13 cellular contexts compared by ENCODE assay signal in genomic region chr3:16318216-16318615, GRCh38. TPM values are rescaled to one million over a fixed set of nuclear protein-coding genes. Genes with fewer than 3 reads are reported as not detected.
DNase-seq lines count a peak whose midpoint lies in the region; ATAC-seq and TF ChIP-seq lines count a peak whose summit lies in the region.
"Had no signal": no experiment of that assay in that cellular context is flagged by ENCODE, and none has a peak within 500 bp of the region (broad histone marks: within the 10 kb centered on the region; RNA-seq: fewer than 3 reads in every experiment).

No MANE protein-coding gene starts in this region.

- peaks cover 72% of the 10 kb centered on the region for H3K4me1 ChIP-seq in CD4-positive, CD25-positive, alpha-beta regulatory T cell (ENCODE audit: control insufficient read depth, insufficient read depth, low read length, poor library complexity, severe bottlenecking)
- H3K4me1 ChIP-seq in SJCRH30, result peaks cover 3% of the 10 kb centered on the region; the same call in 1 of the 2 replicates

- TF ChIP-seq CTCF in AG04449 (IDR thresholded peaks at IDR 0.05; ENCODE audit: insufficient read depth, low read length, missing control alignments), result no peak

- H3K4me3 ChIP-seq in AG04449 (ENCODE audit: low read depth, low read length), result no peak overlapping the region
- H3K4me3 ChIP-seq in CD4-positive, CD25-positive, alpha-beta regulatory T cell (ENCODE audit: low read depth, low read length), result no peak overlapping the region
- H3K4me3 ChIP-seq in SJCRH30, result no peak overlapping the region
- H3K4me3 ChIP-seq: dorsolateral prefrontal cortex had no signal

- no peaks in the 10 kb centered on the region for H3K9me3 ChIP-seq in CD4-positive, CD25-positive, alpha-beta regulatory T cell (ENCODE audit: control insufficient read depth in 2 of 2, low read length in 2 of 2)
- H3K9me3 ChIP-seq in SJCRH30 (replicated peaks), result no peaks in the 10 kb centered on the region

- CTCF ChIA-PET in AG04449 (lab: Yijun Ruan, JAX), result interaction anchor here (1.2 to 2.3 kb wide), 2 partner anchors 11 to 201 kb away, joined by 4 to 5 read pairs; no protein-coding TSS in a partner anchor

- POLR2A ChIA-PET in AG04449 (lab: Yijun Ruan, JAX), result no interaction called here

- peak overlapping the region; percentile 91 to 94 (median 93) for H3K27ac Mint-ChIP-seq in CD4-positive, CD25-positive, alpha-beta regulatory T cell
- peak overlapping the region; percentile 89 for H3K27ac Mint-ChIP-seq in activated T-helper 1 cell treated with anti-CD3 and anti-CD28 coated beads, Interleukin-12 subunit alpha, Interleukin-12 subunit beta, Interleukin-2, Interleukin-4 antibody, amounts not matched to agents 30 ng/mL and 10 ng/mL and 1 ng/mL, durations not matched to agents 14 hours and 24 hours and 36 hours

- H3K27ac ChIP-seq in CD4-positive, CD25-positive, alpha-beta regulatory T cell (ENCODE audit: insufficient read depth, low read length, poor library complexity, severe bottlenecking), result peak overlapping the region; percentile 58
- H3K27ac ChIP-seq in SJCRH30, result no peak overlapping the region

- DNase-seq in AG04449 (ENCODE audit: low read depth, low spot score), result peak; percentile 37
- no peak for DNase-seq in CD4-positive, CD25-positive, alpha-beta regulatory T cell
- no peak for DNase-seq in activated T-helper 1 cell treated with anti-CD3 and anti-CD28 coated beads, Interleukin-12 subunit alpha, Interleukin-12 subunit beta, Interleukin-2, Interleukin-4 antibody, amounts not matched to agents 30 ng/mL and 10 ng/mL and 1 ng/mL, durations not matched to agents 14 hours and 24 hours and 36 hours (ENCODE audit: low spot score)
- peak; percentile 71 for DNase-seq in iris pigment epithelial cell (ENCODE audit: low read depth)
- no peak for DNase-seq in SJCRH30
- no peak for DNase-seq in stimulated activated CD4-positive, alpha-beta T cell treated with anti-CD3 and anti-CD28 coated beads, Interleukin-12 subunit alpha, Interleukin-12 subunit beta, amount 100 ng/mL, for 4 hours
- DNase-seq: dorsolateral prefrontal cortex, NCI-H1092 treated with DMSO at 0.1 percent for 48 hours, NCI-H446 treated with DMSO at 0.1 percent for 48 hours, right cardiac atrium had no signal

- intact Hi-C loops in activated T-helper 1 cell treated with anti-CD3 and anti-CD28 coated beads, Interleukin-12 subunit alpha, Interleukin-12 subunit beta, Interleukin-2, Interleukin-4 antibody, amounts not matched to agents 30 ng/mL and 10 ng/mL and 1 ng/mL, durations not matched to agents 14 hours and 24 hours and 36 hours (cut with micrococcal nuclease), result loop anchor here (2.0 kb wide), 2 partner anchors 13 to 61 kb away; no protein-coding TSS in a partner anchor

- peaks cover 24 to 88% (median 61%) of the 10 kb centered on the region in 4 donors for H3K4me1 Mint-ChIP-seq in CD4-positive, CD25-positive, alpha-beta regulatory T cell
- peaks cover 77% of the 10 kb centered on the region for H3K4me1 Mint-ChIP-seq in activated T-helper 1 cell treated with anti-CD3 and anti-CD28 coated beads, Interleukin-12 subunit alpha, Interleukin-12 subunit beta, Interleukin-2, Interleukin-4 antibody, amounts not matched to agents 30 ng/mL and 10 ng/mL and 1 ng/mL, durations not matched to agents 14 hours and 24 hours and 36 hours (ENCODE audit: low read depth)

- no peaks in the 10 kb centered on the region for H3K27me3 Mint-ChIP-seq in CD4-positive, CD25-positive, alpha-beta regulatory T cell
- H3K27me3 Mint-ChIP-seq in activated T-helper 1 cell treated with anti-CD3 and anti-CD28 coated beads, Interleukin-12 subunit alpha, Interleukin-12 subunit beta, Interleukin-2, Interleukin-4 antibody, amounts not matched to agents 30 ng/mL and 10 ng/mL and 1 ng/mL, durations not matched to agents 14 hours and 24 hours and 36 hours (ENCODE audit: insufficient read depth), result no peaks in the 10 kb centered on the region

- ATAC-seq in CD4-positive, CD25-positive, alpha-beta regulatory T cell (ENCODE audit: low read depth in 2 of 2), result no peak
- no peak for ATAC-seq in HG02642 (IDR thresholded peaks at IDR 0.05; ENCODE audit: poor library complexity, unreplicated experiment)
- no peak for ATAC-seq in HG03354 (IDR thresholded peaks at IDR 0.05; ENCODE audit: poor library complexity, severe bottlenecking, unreplicated experiment)
- ATAC-seq: Panc1 had no signal

- peak overlapping the region in 3 of 4 donors; percentile 29 to 68 (median 39) for H3K4me3 Mint-ChIP-seq in CD4-positive, CD25-positive, alpha-beta regulatory T cell
- H3K4me3 Mint-ChIP-seq in activated T-helper 1 cell treated with anti-CD3 and anti-CD28 coated beads, Interleukin-12 subunit alpha, Interleukin-12 subunit beta, Interleukin-2, Interleukin-4 antibody, amounts not matched to agents 30 ng/mL and 10 ng/mL and 1 ng/mL, durations not matched to agents 14 hours and 24 hours and 36 hours, result no peak overlapping the region

- peaks cover 58% of the 10 kb centered on the region for H3K36me3 Mint-ChIP-seq in CD4-positive, CD25-positive, alpha-beta regulatory T cell
- H3K36me3 Mint-ChIP-seq in activated T-helper 1 cell treated with anti-CD3 and anti-CD28 coated beads, Interleukin-12 subunit alpha, Interleukin-12 subunit beta, Interleukin-2, Interleukin-4 antibody, amounts not matched to agents 30 ng/mL and 10 ng/mL and 1 ng/mL, durations not matched to agents 14 hours and 24 hours and 36 hours (ENCODE audit: low read depth), result peaks cover 56% of the 10 kb centered on the region

- no peaks in the 10 kb centered on the region for H3K9me3 Mint-ChIP-seq in CD4-positive, CD25-positive, alpha-beta regulatory T cell
- H3K9me3 Mint-ChIP-seq in activated T-helper 1 cell treated with anti-CD3 and anti-CD28 coated beads, Interleukin-12 subunit alpha, Interleukin-12 subunit beta, Interleukin-2, Interleukin-4 antibody, amounts not matched to agents 30 ng/mL and 10 ng/mL and 1 ng/mL, durations not matched to agents 14 hours and 24 hours and 36 hours, result no peaks in the 10 kb centered on the region

- peaks cover 78% of the 10 kb centered on the region for H3K36me3 ChIP-seq in CD4-positive, CD25-positive, alpha-beta regulatory T cell (ENCODE audit: control insufficient read depth, insufficient read depth, low read length)
- H3K36me3 ChIP-seq in SJCRH30, result peaks cover 10% of the 10 kb centered on the region; the same call in 1 of the 2 replicates

- no peaks in the 10 kb centered on the region for H3K27me3 ChIP-seq in CD4-positive, CD25-positive, alpha-beta regulatory T cell (ENCODE audit: control insufficient read depth, insufficient read depth, low read length)
- no peaks in the 10 kb centered on the region for H3K27me3 ChIP-seq in SJCRH30
- H3K27me3 ChIP-seq: dorsolateral prefrontal cortex had no signal

RNA-seq across cellular contexts. Expression of gene OXNAD1, which starts 53.2 kb away (rescaled TPM):
- 109 TPM for total RNA-seq in CD4-positive, CD25-positive, alpha-beta regulatory T cell
- polyA plus RNA-seq in CD4-positive, CD25-positive, alpha-beta regulatory T cell, result 10 to 100 TPM; 31.1 to 67.1 (median 50.4) TPM
- 29.5 and 31.1 TPM in 2 replicates for total RNA-seq in activated T-helper 1 cell treated with anti-CD3 and anti-CD28 coated beads, Interleukin-12 subunit alpha, Interleukin-12 subunit beta, Interleukin-2, Interleukin-4 antibody, amounts not matched to agents 30 ng/mL and 10 ng/mL and 1 ng/mL, durations not matched to agents 14 hours and 24 hours and 36 hours
- total RNA-seq in SJCRH30 (2014; rRNA removed; shearing (Covaris generic)), result 14.7 and 18.1 TPM in 2 replicates

RNA-seq across cellular contexts. Expression of gene DPH3, which starts 53.5 kb away (rescaled TPM):
- 20.0 TPM for total RNA-seq in CD4-positive, CD25-positive, alpha-beta regulatory T cell
- 10 to 100 TPM; 19.6 to 30.0 (median 22.5) TPM for polyA plus RNA-seq in CD4-positive, CD25-positive, alpha-beta regulatory T cell
- 28.1 and 36.6 TPM in 2 replicates for total RNA-seq in activated T-helper 1 cell treated with anti-CD3 and anti-CD28 coated beads, Interleukin-12 subunit alpha, Interleukin-12 subunit beta, Interleukin-2, Interleukin-4 antibody, amounts not matched to agents 30 ng/mL and 10 ng/mL and 1 ng/mL, durations not matched to agents 14 hours and 24 hours and 36 hours
- total RNA-seq in SJCRH30 (2014; rRNA removed; shearing (Covaris generic)), result 22.4 and 24.1 TPM in 2 replicates

Comparison
In these comparisons a context has a peak if more than half of its experiments do, and no peak if none do; other contexts are left out.
1. DNase-seq: peak in AG04449 (single experiment) and iris pigment epithelial cell (single experiment); none in CD4-positive, CD25-positive, alpha-beta regulatory T cell (0 of 3), activated T-helper 1 cell treated with anti-CD3 and anti-CD28 coated beads, Interleukin-12 subunit alpha, Interleukin-12 subunit beta, Interleukin-2, Interleukin-4 antibody, amounts not matched to agents 30 ng/mL and 10 ng/mL and 1 ng/mL, durations not matched to agents 14 hours and 24 hours and 36 hours (single experiment), SJCRH30 (0 of 2) and stimulated activated CD4-positive, alpha-beta T cell treated with anti-CD3 and anti-CD28 coated beads, Interleukin-12 subunit alpha, Interleukin-12 subunit beta, amount 100 ng/mL, for 4 hours (single experiment).